ENCODE assay signal across 12 cellular contexts in genomic region chr1:231178970-231179369, GRCh38. TPM values are rescaled to one million over a fixed set of nuclear protein-coding genes. Genes with fewer than 3 reads are reported as not detected.
"Had no signal": no experiment of that assay in that cellular context is flagged by ENCODE, and none has a peak within 500 bp of the region (broad histone marks: within the 10 kb centered on the region; RNA-seq: fewer than 3 reads in every experiment).

No MANE protein-coding gene starts in this region.

- ATAC-seq: GM23338, HCT116 had no signal

- H2AFZ ChIP-seq: GM23248, GM23338 had no signal

- H3K4me3 Mint-ChIP-seq: GM23338, H9, HFFc6 had no signal

- H3K27ac ChIP-seq: GM23248 had no signal

- H3K9me3 ChIP-seq: HAP-1 had no signal

- H3K36me3 ChIP-seq: HAP-1 had no signal

- H3K4me2 ChIP-seq: GM23338 had no signal

- FAIRE-seq: H1, H54 had no signal

- H3K27ac Mint-ChIP-seq: GM23338, H9, HFFc6 had no signal

- H3K4me1 ChIP-seq: HAP-1 had no signal

- H3K9ac ChIP-seq: GM23248 had no signal

- DNase-seq: GM23248, GOT3, H7, H9, HCEC 1CT, HFFc6 had no signal

- H3K4me3 ChIP-seq: GM23248, GM23338, HAP-1 had no signal

RNA-seq across cellular contexts. Expression of gene TRIM67, which starts 17.1 kb away (rescaled TPM):
- total RNA-seq: GM23248, H1, H4, H7, H9, HFFc6 had no signal
- polyA plus RNA-seq: GM23248, GM23338 had no signal
